ENCODE assay signal across 31 cellular contexts in genomic region chr19:35251456-35251855, GRCh38. TPM values are rescaled to one million over a fixed set of nuclear protein-coding genes. Genes with fewer than 3 reads are reported as not detected.
DNase-seq lines count a peak whose midpoint lies in the region; ATAC-seq and TF ChIP-seq lines count a peak whose summit lies in the region.
"Had no signal": no experiment of that assay in that cellular context is flagged by ENCODE, and none has a peak within 500 bp of the region (broad histone marks: within the 10 kb centered on the region; RNA-seq: fewer than 3 reads in every experiment).

No MANE protein-coding gene starts in this region.

- no peak overlapping the region for H3K9ac ChIP-seq in endodermal cell (ENCODE audit: extremely low read depth, low read length, poor library complexity, severe bottlenecking)

- CTCF ChIA-PET in GM10248 (lab: Yijun Ruan, JAX) (interaction anchor here (1.2 to 1.5 kb wide), 4 partner anchors 10 to 110 kb away, joined by 3 to 6 read pairs (median 4); partner anchors contain the start of gene USF2), Caco-2 (lab: Charles Lee) (no interaction called here)

- peaks cover 54% of the 10 kb centered on the region for H3K36me3 ChIP-seq in endodermal cell (ENCODE audit: control insufficient read depth, insufficient read depth, low read length)
- H3K36me3 ChIP-seq in Caco-2 (ENCODE audit: control insufficient read depth, insufficient read depth, low read length) = peaks cover 12% of the 10 kb centered on the region
- H3K36me3 ChIP-seq: MG63, thoracic aorta had no signal

- no TSS peak for BruUV-seq in Caco-2 (replicated peaks; lab: Mats Ljungman, UMichigan)

- no peak overlapping the region for H3K27ac ChIP-seq in endodermal cell (ENCODE audit: low read depth, low read length)
- H3K27ac ChIP-seq: C4-2B, epithelial cell of prostate, heart left ventricle, RWPE1, SK-N-MC, thoracic aorta had no signal

- H3K9me3 Mint-ChIP-seq in endodermal cell (no peaks in the 10 kb centered on the region), Caco-2 (ENCODE audit: unreplicated experiment) (no peaks in the 10 kb centered on the region)
- H3K9me3 Mint-ChIP-seq: activated CD4-positive, alpha-beta T cell treated with anti-CD3 and anti-CD28 coated beads, Interleukin-2, amount 10 ng/mL, durations not matched to agents 24 days and 14 days; stimulated activated memory B cell treated with anti-CD40 and anti-IgM and Interleukin-4, amounts not matched to agents 10 μg/mL and 1 μg/mL and 100 μg/mL, for 72 hours had no signal

- POLR2A ChIA-PET in GM10248 (lab: Yijun Ruan, JAX) (no interaction called here), Caco-2 (lab: Charles Lee) (interaction anchor here (0.9 kb wide), 1 partner anchor 18 kb away, joined by 3 read pairs; no protein-coding TSS in a partner anchor)

- ATAC-seq in omental fat pad (ENCODE audit: low FRiP score) = no peak
- ATAC-seq: heart left ventricle; stimulated activated memory B cell treated with anti-CD40 and anti-IgM and Interleukin-4, amounts not matched to agents 10 μg/mL and 1 μg/mL and 100 μg/mL, for 72 hours had no signal

- H3K27me3 Mint-ChIP-seq in endodermal cell (ENCODE audit: insufficient read depth) = no peaks in the 10 kb centered on the region
- no peaks in the 10 kb centered on the region for H3K27me3 Mint-ChIP-seq in Caco-2 (ENCODE audit: insufficient read depth, unreplicated experiment)
- H3K27me3 Mint-ChIP-seq: stimulated activated memory B cell treated with anti-CD40 and anti-IgM and Interleukin-4, amounts not matched to agents 10 μg/mL and 1 μg/mL and 100 μg/mL, for 72 hours had no signal

- H3K4me3 ChIP-seq in endodermal cell (ENCODE audit: low read length) (no peak overlapping the region), Caco-2 (ENCODE audit: low read depth, low read length) (no peak overlapping the region)
- H3K4me3 ChIP-seq: heart left ventricle, MG63, SK-N-MC, smooth muscle cell, thoracic aorta had no signal

- H3K36me3 Mint-ChIP-seq in endodermal cell (ENCODE audit: low read depth) = peaks cover 57% of the 10 kb centered on the region
- H3K36me3 Mint-ChIP-seq in Caco-2 (ENCODE audit: insufficient read depth, unreplicated experiment) = peaks cover 87% of the 10 kb centered on the region

- intact Hi-C loops in Caco-2 (cut with micrococcal nuclease; ENCODE audit: unreplicated experiment) = no loop called here

- no peak for TF ChIP-seq CTCF in GM10248 (IDR thresholded peaks at IDR 0.05; ENCODE audit: control extremely low read depth, extremely low read depth, low read depth, missing control alignments)
- no peak for TF ChIP-seq CTCF in endodermal cell (conservative IDR thresholded peaks at IDR 0.05)
- TF ChIP-seq CTCF in omental fat pad (IDR thresholded peaks at IDR 0.05) = no peak
- no peak for TF ChIP-seq CTCF in Caco-2 (IDR thresholded peaks at IDR 0.05; ENCODE audit: insufficient read depth in 1 of 2, low read depth in 1 of 2, low read length in 1 of 2, severe bottlenecking in 1 of 2, unreplicated experiment in 1 of 2)

- H3K9me3 ChIP-seq in endodermal cell (ENCODE audit: control insufficient read depth, low read length) = no peaks in the 10 kb centered on the region
- no peaks in the 10 kb centered on the region for H3K9me3 ChIP-seq in Caco-2
- H3K9me3 ChIP-seq: heart left ventricle, thoracic aorta had no signal

- H3K4me1 Mint-ChIP-seq in endodermal cell = peaks cover 39% of the 10 kb centered on the region
- H3K4me1 Mint-ChIP-seq in Caco-2 (ENCODE audit: low read depth, unreplicated experiment) = peaks cover 21% of the 10 kb centered on the region

- DNase-seq in activated gamma-delta T cell treated with Interleukin-2 at 50 U/mL for 16 hours (peak; percentile 2), activated gamma-delta T cell (lab: John Stamatoyannopoulos, UW) (no peak), GM10248 (ENCODE audit: extremely low spot score) (peak; percentile 5), endodermal cell (no peak), omental fat pad (ENCODE audit: low spot score) (no peak), Caco-2 (no peak), retina (no peak)
- DNase-seq in stimulated activated CD8-positive, alpha-beta memory T cell treated with anti-CD3 and anti-CD28 coated beads, Interleukin-4, amount 100 ng/mL, for 48 hours = peak; percentile 16
- DNase-seq: activated CD4-positive, alpha-beta T cell treated with anti-CD3 and anti-CD28 coated beads, Interleukin-2, amount 10 ng/mL, durations not matched to agents 24 days and 14 days; KBM-7; kidney glomerular epithelial cell; mammary epithelial cell; MG63; NCI-H1417; NCI-H2081; NCI-H345; NCI-H774; T-helper 2 cell had no signal

- H3K4me1 ChIP-seq in endodermal cell (ENCODE audit: control insufficient read depth, insufficient read depth, low read length) (peaks cover 8% of the 10 kb centered on the region), Caco-2 (peaks cover 10% of the 10 kb centered on the region)

- H3K4me3 Mint-ChIP-seq in endodermal cell (peak overlapping the region; percentile 100), Caco-2 (ENCODE audit: unreplicated experiment) (no peak overlapping the region)
- H3K4me3 Mint-ChIP-seq: activated CD4-positive, alpha-beta T cell treated with anti-CD3 and anti-CD28 coated beads, Interleukin-2, amount 10 ng/mL, durations not matched to agents 24 days and 14 days; stimulated activated memory B cell treated with anti-CD40 and anti-IgM and Interleukin-4, amounts not matched to agents 10 μg/mL and 1 μg/mL and 100 μg/mL, for 72 hours had no signal

- H3K27ac Mint-ChIP-seq in endodermal cell = no peak overlapping the region
- H3K27ac Mint-ChIP-seq in Caco-2 (ENCODE audit: unreplicated experiment) = no peak overlapping the region
- H3K27ac Mint-ChIP-seq: activated CD4-positive, alpha-beta T cell treated with anti-CD3 and anti-CD28 coated beads, Interleukin-2, amount 10 ng/mL, durations not matched to agents 24 days and 14 days; stimulated activated memory B cell treated with anti-CD40 and anti-IgM and Interleukin-4, amounts not matched to agents 10 μg/mL and 1 μg/mL and 100 μg/mL, for 72 hours had no signal

- H3K27me3 ChIP-seq in endodermal cell (ENCODE audit: control insufficient read depth, insufficient read depth, low read length, poor library complexity, severe bottlenecking) (no peaks in the 10 kb centered on the region), Caco-2 (replicated peaks; ENCODE audit: control insufficient read depth, insufficient read depth, low read length) (no peaks in the 10 kb centered on the region)

- 57 to 98% methylated on average over 1 to 2 of the region's 2 CpGs for WGBS in endodermal cell (ENCODE audit: insufficient coverage in 1 of 2, insufficient read length in 1 of 2), 2 experiments

RNA-seq across cellular contexts. Expression of gene LSR, which starts 2.7 kb away (rescaled TPM):
- total RNA-seq in endodermal cell = 100 to 1,000 TPM; 112 to 170 TPM
- 51.6 TPM for polyA plus RNA-seq in endodermal cell (2013, experiment 1 of 2)
- 36.3 TPM for polyA plus RNA-seq in endodermal cell (2013, experiment 2 of 2)
- 10 to 100 TPM; 10.4 to 30.9 (median 17.9) TPM for total RNA-seq in omental fat pad
- total RNA-seq in Caco-2 (2022) = 172 and 197 TPM in 2 replicates

RNA-seq across cellular contexts. Expression of gene USF2, which starts 17.3 kb away (rescaled TPM):
- total RNA-seq in endodermal cell (100 to 1,000 TPM; 111 to 121 TPM), omental fat pad (100 to 1,000 TPM in 2 of 4 donors, 10 to 100 TPM in 2; 67.0 to 106 (median 92.0) TPM), Caco-2 (2022) (105 and 108 TPM in 2 replicates)
- polyA plus RNA-seq in endodermal cell (2013, experiment 1 of 2) = 120 TPM
- polyA plus RNA-seq in endodermal cell (2013, experiment 2 of 2) = 121 TPM

RNA-seq across cellular contexts. Expression of gene FAM187B, which starts 22.9 kb away (rescaled TPM):
- total RNA-seq in endodermal cell (not detected), omental fat pad (not detected), Caco-2 (2022) (not detected in 2 replicates)
- polyA plus RNA-seq in endodermal cell (2013, experiment 1 of 2) = not detected
- polyA plus RNA-seq in endodermal cell (2013, experiment 2 of 2) = not detected
- total RNA-seq: activated CD4-positive, alpha-beta T cell treated with anti-CD3 and anti-CD28 coated beads, Interleukin-2, amount 10 ng/mL, durations not matched to agents 24 days and 14 days; chondrocyte; G401; heart left ventricle; HT1080; mammary epithelial cell; renal cortical epithelial cell; smooth muscle cell; thoracic aorta had no signal
- polyA plus RNA-seq: AG04450, mammary epithelial cell, smooth muscle cell had no signal

RNA-seq across cellular contexts. Expression of gene HAMP, which starts 30.9 kb away (rescaled TPM):
- 1 to 10 TPM in 1 of 2 donors, under 1 TPM in 1; 0.35 to 1.3 TPM for total RNA-seq in endodermal cell
- polyA plus RNA-seq in endodermal cell (2013, experiment 1 of 2) = 0.25 TPM
- polyA plus RNA-seq in endodermal cell (2013, experiment 2 of 2) = 0.25 TPM
- total RNA-seq in omental fat pad = 1 to 10 TPM in 1 of 4 donors, not detected in 3; 1.3 TPM
- not detected in 2 replicates for total RNA-seq in Caco-2 (2022)
- total RNA-seq: chondrocyte, G401, HT1080, smooth muscle cell had no signal
- polyA plus RNA-seq: AG04450, mammary epithelial cell, smooth muscle cell had no signal

RNA-seq across cellular contexts. Expression of gene MAG, which starts 40.5 kb away (rescaled TPM):
- not detected for total RNA-seq in endodermal cell
- polyA plus RNA-seq in endodermal cell (2013, experiment 1 of 2) = not detected
- polyA plus RNA-seq in endodermal cell (2013, experiment 2 of 2) = not detected
- total RNA-seq in omental fat pad = not detected
- total RNA-seq in Caco-2 (2022) = 0.41 TPM in 1 of 2 replicates, not detected in the other
- total RNA-seq: activated CD4-positive, alpha-beta T cell treated with anti-CD3 and anti-CD28 coated beads, Interleukin-2, amount 10 ng/mL, durations not matched to agents 24 days and 14 days; chondrocyte; G401; HT1080; mammary epithelial cell; renal cortical epithelial cell; smooth muscle cell had no signal
- polyA plus RNA-seq: AG04450, mammary epithelial cell, smooth muscle cell had no signal

Comparison
In these comparisons a context has a peak if more than half of its experiments do, and no peak if none do; other contexts are left out.
1. DNase-seq: peak in activated gamma-delta T cell treated with Interleukin-2 at 50 U/mL for 16 hours (single experiment), GM10248 (single experiment) and stimulated activated CD8-positive, alpha-beta memory T cell treated with anti-CD3 and anti-CD28 coated beads, Interleukin-4, amount 100 ng/mL, for 48 hours (single experiment); none in activated gamma-delta T cell (single experiment), endodermal cell (single experiment), omental fat pad (single experiment), Caco-2 (0 of 2) and retina (single experiment).